Comparison of ENCODE assay signal across 8 cellular contexts in genomic region chr15:90530250-90531051, GRCh38. TPM values are rescaled to one million over a fixed set of nuclear protein-coding genes. Genes with fewer than 3 reads are reported as not detected.
DNase-seq lines count a peak whose midpoint lies in the region; ATAC-seq and TF ChIP-seq lines count a peak whose summit lies in the region.

No MANE protein-coding gene starts in this region.

- H3K4me1 Mint-ChIP-seq in CD8-positive, alpha-beta T cell (ENCODE audit: low read depth) = peaks cover 50% of the 10 kb centered on the region
- peaks cover 41% of the 10 kb centered on the region for H3K4me1 Mint-ChIP-seq in T-helper 2 cell treated with Interferon-gamma antibody and Interleukin-4, amounts not matched to agents 5 μg/mL and 100 μg/mL, for 36 hours (ENCODE audit: low read depth)

- peak overlapping the region; percentile 90 for H3K4me3 Mint-ChIP-seq in CD8-positive, alpha-beta T cell
- peak overlapping the region; percentile 92 for H3K4me3 Mint-ChIP-seq in T-helper 2 cell treated with Interferon-gamma antibody and Interleukin-4, amounts not matched to agents 5 μg/mL and 100 μg/mL, for 36 hours

- CTCF ChIA-PET in CD8-positive, alpha-beta T cell (lab: Charles Lee) = interaction anchor here (0.6 to 2.0 kb wide), 9 partner anchors 10 to 89 kb away, joined by 3 to 10 read pairs (median 4); no protein-coding TSS in a partner anchor

- H3K4me2 ChIP-seq in skeletal muscle satellite cell (ENCODE audit: low read length) = peak overlapping the region; percentile 92

- H3K9me3 ChIP-seq in CD8-positive, alpha-beta T cell (ENCODE audit: low read length) = no peaks in the 10 kb centered on the region
- no peaks in the 10 kb centered on the region for H3K9me3 ChIP-seq in iPS-18c (ENCODE audit: control insufficient read depth, insufficient read depth, low read length)
- H3K9me3 ChIP-seq in skeletal muscle satellite cell (replicated peaks; ENCODE audit: low read length) = no peaks in the 10 kb centered on the region

- H3K27ac Mint-ChIP-seq in CD8-positive, alpha-beta T cell = peak overlapping the region; percentile 91
- peak overlapping the region; percentile 76 for H3K27ac Mint-ChIP-seq in T-helper 2 cell treated with Interferon-gamma antibody and Interleukin-4, amounts not matched to agents 5 μg/mL and 100 μg/mL, for 36 hours

- H3K36me3 Mint-ChIP-seq in CD8-positive, alpha-beta T cell = peaks cover 12% of the 10 kb centered on the region
- H3K36me3 Mint-ChIP-seq in T-helper 2 cell treated with Interferon-gamma antibody and Interleukin-4, amounts not matched to agents 5 μg/mL and 100 μg/mL, for 36 hours (ENCODE audit: low read depth) = peaks cover 18% of the 10 kb centered on the region

- TF ChIP-seq CTCF in CD8-positive, alpha-beta T cell (IDR thresholded peaks at IDR 0.05) = no peak
- TF ChIP-seq CTCF in brain microvascular endothelial cell (IDR thresholded peaks at IDR 0.05; ENCODE audit: low read depth, low read length, missing control alignments) = no peak

- H3K27ac ChIP-seq in CD8-positive, alpha-beta T cell (ENCODE audit: low read depth, low read length) = peak overlapping the region; percentile 64
- H3K27ac ChIP-seq in brain microvascular endothelial cell = peak overlapping the region; percentile 56

- H3K4me1 ChIP-seq in CD8-positive, alpha-beta T cell (ENCODE audit: insufficient read depth, low read length) = peaks cover 34% of the 10 kb centered on the region
- peaks cover 14% of the 10 kb centered on the region for H3K4me1 ChIP-seq in skeletal muscle satellite cell (ENCODE audit: control insufficient read depth, insufficient read depth, low read length)

- H3K4me3 ChIP-seq in CD8-positive, alpha-beta T cell (ENCODE audit: low read depth, low read length) = peak overlapping the region; percentile 83
- H3K4me3 ChIP-seq in brain microvascular endothelial cell (ENCODE audit: low read depth, low read length) (peak overlapping the region; percentile 76), iPS-18c (ENCODE audit: insufficient read depth, low read depth, low read length) (peak overlapping the region; percentile 78), skeletal muscle satellite cell (ENCODE audit: low read length) (peak overlapping the region; percentile 82)

- H3K36me3 ChIP-seq in CD8-positive, alpha-beta T cell (ENCODE audit: insufficient read depth, low read length) = no peaks in the 10 kb centered on the region
- H3K36me3 ChIP-seq in brain microvascular endothelial cell (replicated peaks) (no peaks in the 10 kb centered on the region), skeletal muscle satellite cell (ENCODE audit: insufficient read depth, low read length) (no peaks in the 10 kb centered on the region)

- DNase-seq in CD8-positive, alpha-beta T cell = peak in 6 of 7 experiments; percentile 35 to 75 (median 47)
- peak; percentile 49 for DNase-seq in T-helper 2 cell treated with Interferon-gamma antibody and Interleukin-4, amounts not matched to agents 5 μg/mL and 100 μg/mL, for 36 hours (ENCODE audit: low spot score)
- DNase-seq in brain microvascular endothelial cell (no peak), DMS114 treated with DMSO at 0.1 percent for 48 hours (lab: John Stamatoyannopoulos, UW; ENCODE audit: unreplicated experiment) (no peak)

- intact Hi-C loops in CD8-positive, alpha-beta T cell (cut with DNase I, micrococcal nuclease) = loop anchor here (1.0 to 5.0 kb wide), 5 partner anchors 9 to 67 kb away; no protein-coding TSS in a partner anchor

- H3K27me3 Mint-ChIP-seq in CD8-positive, alpha-beta T cell (ENCODE audit: low read depth) = no peaks in the 10 kb centered on the region
- H3K27me3 Mint-ChIP-seq in T-helper 2 cell treated with Interferon-gamma antibody and Interleukin-4, amounts not matched to agents 5 μg/mL and 100 μg/mL, for 36 hours (ENCODE audit: low read depth) = no peaks in the 10 kb centered on the region

- peak overlapping the region; percentile 90 for H3K9ac ChIP-seq in skeletal muscle satellite cell (ENCODE audit: low read depth, low read length)

- peak; percentile 32 for ATAC-seq in CD8-positive, alpha-beta T cell
- ATAC-seq in GM19467 (IDR thresholded peaks at IDR 0.05; ENCODE audit: unreplicated experiment) = peak; percentile 39
- ATAC-seq in HG03571 (IDR thresholded peaks at IDR 0.05; ENCODE audit: unreplicated experiment) = peak; percentile 34

- H3K27me3 ChIP-seq in CD8-positive, alpha-beta T cell (ENCODE audit: insufficient read depth, low read length) = no peaks in the 10 kb centered on the region
- H3K27me3 ChIP-seq in brain microvascular endothelial cell (replicated peaks) (no peaks in the 10 kb centered on the region), skeletal muscle satellite cell (ENCODE audit: control insufficient read depth, insufficient read depth, low read length) (no peaks in the 10 kb centered on the region)

- no peaks in the 10 kb centered on the region for H3K9me3 Mint-ChIP-seq in CD8-positive, alpha-beta T cell
- no peaks in the 10 kb centered on the region for H3K9me3 Mint-ChIP-seq in T-helper 2 cell treated with Interferon-gamma antibody and Interleukin-4, amounts not matched to agents 5 μg/mL and 100 μg/mL, for 36 hours

- in situ Hi-C loops in brain microvascular endothelial cell (cut with HindIII; ENCODE audit: low pct_ligation_motif_present, low sequenced_read_pairs) = no loop called here

- POLR2A ChIA-PET in CD8-positive, alpha-beta T cell (lab: Charles Lee) = interaction anchor here (0.6 to 2.8 kb wide), 12 partner anchors 9 to 373 kb away, joined by 3 to 16 read pairs (median 4); partner anchors contain the start of genes IQGAP1 and MAN2A2

RNA-seq across cellular contexts. Expression of gene CRTC3, which starts 0.7 kb away (rescaled TPM):
- total RNA-seq in CD8-positive, alpha-beta T cell = 10 to 100 TPM; 74.0 to 77.9 TPM
- total RNA-seq in skeletal muscle satellite cell (2012; rRNA removed) = 10.9 and 11.6 TPM in 2 replicates

Comparison
In these comparisons a context has a peak if more than half of its experiments do, and no peak if none do; other contexts are left out.
1. DNase-seq: peak in CD8-positive, alpha-beta T cell (6 of 7) and T-helper 2 cell treated with Interferon-gamma antibody and Interleukin-4, amounts not matched to agents 5 μg/mL and 100 μg/mL, for 36 hours (single experiment); none in brain microvascular endothelial cell (single experiment) and DMS114 treated with DMSO at 0.1 percent for 48 hours (single experiment).
2. Peak in every context shown above with its lines, with median percentiles within 50 percentile points of each other: ATAC-seq and H3K4me3 ChIP-seq.